ENCODE assay signal across 8 cellular contexts in the genomic region with DNA sequence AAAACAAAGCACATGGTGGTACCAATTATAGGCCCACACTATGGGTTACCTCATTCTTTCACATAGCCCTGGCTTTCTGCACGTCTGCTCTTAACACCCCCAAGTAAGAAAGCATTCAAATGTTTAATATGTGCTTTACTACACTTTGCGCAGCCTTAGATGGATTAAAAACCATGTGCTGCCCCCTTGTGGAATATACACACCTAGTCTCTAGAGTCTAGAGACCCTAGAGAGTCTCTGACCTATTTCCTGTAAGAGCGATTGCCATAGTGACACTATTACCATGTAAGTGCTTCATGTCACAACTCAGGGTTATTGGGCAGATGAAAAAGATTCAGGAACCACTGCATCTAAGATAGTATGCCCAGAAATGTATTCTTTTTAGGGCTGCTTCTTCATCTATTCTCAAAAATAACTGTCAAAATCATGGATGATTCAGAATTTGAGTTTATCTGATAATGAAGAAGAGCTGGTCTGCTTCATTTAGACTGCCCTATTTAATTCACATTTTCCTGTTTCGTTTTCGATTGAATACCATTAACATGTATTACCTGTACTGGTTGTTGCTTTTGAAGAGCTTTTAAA.
DNase-seq lines count a peak whose midpoint lies in the region; ATAC-seq and TF ChIP-seq lines count a peak whose summit lies in the region.

No MANE protein-coding gene starts in this region.

- H3K4me1 Mint-ChIP-seq in T-helper 17 cell, result peaks cover 8% of the 10 kb centered on the region

- H3K27me3 ChIP-seq in spleen (replicated peaks in 1 of 7), result no peaks in the 10 kb centered on the region

- no peak overlapping the region for H3K27ac Mint-ChIP-seq in T-helper 17 cell

- ATAC-seq in GM18858 (IDR thresholded peaks at IDR 0.05; ENCODE audit: unreplicated experiment) (peak; percentile 91), HG02970 (IDR thresholded peaks at IDR 0.05; ENCODE audit: low FRiP score, unreplicated experiment) (peak; percentile 83), T-helper 17 cell (peak; percentile 95)

- H3K27me3 Mint-ChIP-seq in T-helper 17 cell, result peaks cover 11% of the 10 kb centered on the region

- H3K9me3 ChIP-seq in T-helper 17 cell (ENCODE audit: control insufficient read depth, low read length, poor library complexity, severe bottlenecking), result no peaks in the 10 kb centered on the region
- H3K9me3 ChIP-seq in spleen, result no peaks in the 10 kb centered on the region

- H3K27ac ChIP-seq in spleen, result no peak overlapping the region

- peak; percentile 21 for DNase-seq in COLO829 (ENCODE audit: low spot score)
- peak; percentile 69 for DNase-seq in NCI-H146 (lab: John Stamatoyannopoulos, UW)
- peak in 1 of 3 donors; percentile 5 for DNase-seq in T-helper 17 cell
- peak; percentile 65 for DNase-seq in fibroblast of pulmonary artery (ENCODE audit: low read depth)
- DNase-seq in spleen, result no peak
- no peak for DNase-seq in NK-92 (lab: John Stamatoyannopoulos, UW; ENCODE audit: unreplicated experiment)

- 56 to 61% (median 57%) methylated on average over 5 of the region's 5 CpGs for WGBS in spleen, 5 donors

- TF ChIP-seq CTCF in fibroblast of pulmonary artery (IDR thresholded peaks at IDR 0.05; ENCODE audit: low read length, missing control alignments), result peak; percentile 55
- peak in 8 of 11 experiments; percentile 18 to 63 (median 46) for TF ChIP-seq CTCF in spleen (IDR thresholded peaks at IDR 0.05 in 8 of 11, conservative IDR thresholded peaks at IDR 0.05 in 3 of 11)

- H3K4me3 ChIP-seq in fibroblast of pulmonary artery (replicated peaks; ENCODE audit: low read depth, low read length), result no peak overlapping the region
- no peak overlapping the region for H3K4me3 ChIP-seq in spleen

- no peaks in the 10 kb centered on the region for H3K36me3 ChIP-seq in spleen

- no peaks in the 10 kb centered on the region for H3K36me3 Mint-ChIP-seq in T-helper 17 cell (ENCODE audit: low read depth)

- H3K4me1 ChIP-seq in spleen, result peaks cover 0 to 9% (median 0%) of the 10 kb centered on the region in 6 donors

- no peak for TF ChIP-seq POLR2A in spleen (IDR thresholded peaks at IDR 0.05)

- intact Hi-C loops in spleen (cut with DNase I; ENCODE audit: low total_unique reads), result no loop called here

- no peak overlapping the region for H3K4me3 Mint-ChIP-seq in T-helper 17 cell

Comparison
In these comparisons a context has a peak if more than half of its experiments do, and no peak if none do; other contexts are left out.
1. DNase-seq: peak in COLO829 (single experiment), NCI-H146 (single experiment) and fibroblast of pulmonary artery (single experiment); none in spleen (single experiment) and NK-92 (single experiment).
2. Peak in every context shown above with its lines, with median percentiles within 50 percentile points of each other: ATAC-seq.